1 cellular context compared by ENCODE assay signal in the genomic region with DNA sequence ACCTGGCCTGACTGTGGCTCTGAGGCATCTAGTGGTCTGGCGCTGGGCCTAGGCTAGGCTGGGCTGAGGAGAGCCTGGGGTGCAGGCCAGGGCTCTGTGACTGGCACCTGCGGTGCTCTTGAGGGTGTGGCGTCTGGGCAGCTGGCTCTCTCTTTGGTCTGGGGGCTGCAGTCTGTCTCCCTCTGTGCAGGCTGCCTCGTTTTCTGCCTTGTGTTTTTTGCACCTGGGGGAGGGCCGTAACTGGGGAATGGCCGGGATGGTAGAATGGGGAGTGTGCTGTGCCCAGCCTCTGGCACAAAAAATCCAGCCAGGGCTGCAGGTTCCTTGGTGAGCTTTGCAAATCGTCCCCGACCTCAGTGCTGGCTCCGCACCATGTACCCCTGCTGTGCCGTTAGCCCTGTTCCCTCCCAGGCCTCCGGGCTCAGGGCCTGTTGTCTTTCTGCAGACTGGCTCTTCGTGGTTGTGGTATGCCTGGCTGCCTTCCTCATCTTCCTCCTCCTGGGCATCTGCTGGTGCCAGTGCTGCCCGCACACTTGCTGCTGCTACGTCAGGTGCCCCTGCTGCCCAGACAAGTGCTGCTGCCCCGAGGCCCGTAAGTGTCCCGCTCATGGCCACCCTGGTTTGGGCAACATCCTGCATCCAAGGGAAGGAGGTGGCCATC.
TF ChIP-seq lines count a peak whose summit lies in the region.

No MANE protein-coding gene starts in this region.

TF ChIP-seq in K562, 482 proteins besides CTCF, POLR2A, EP300 and RAD21:
- TF ChIP-seq POLR2AphosphoS2 (IDR thresholded peaks at IDR 0.05; ENCODE audit: low read length), result 0 out of 2 replicates have a peak, but pooled peaks have one; percentile 26
- no peak for TF ChIP-seq XRCC5 (IDR thresholded peaks at IDR 0.05; ENCODE audit: low read depth, low read length)
- no peak for TF ChIP-seq NFXL1 (CRISPR knock-in tag; IDR thresholded peaks at IDR 0.05)
- peak; percentile 58 for TF ChIP-seq RBFOX2 (IDR thresholded peaks at IDR 0.05; ENCODE audit: low read depth, low read length)
- no peak for TF ChIP-seq LCOR (CRISPR knock-in tag; IDR thresholded peaks at IDR 0.05)
- TF ChIP-seq ZC3H11A (IDR thresholded peaks at IDR 0.05; ENCODE audit: low read depth, low read length), result no peak
- TF ChIP-seq RBM22 (IDR thresholded peaks at IDR 0.05; ENCODE audit: low read depth, low read length, poor library complexity, severe bottlenecking), result peak; percentile 43
- peak; percentile 69 for TF ChIP-seq POLR2G (IDR thresholded peaks at IDR 0.05; ENCODE audit: low read depth, low read length)
